1 cellular context compared by ENCODE assay signal in genomic region chr17:72420775-72421127, GRCh38.
TF ChIP-seq lines count a peak whose summit lies in the region.

No MANE protein-coding gene starts in this region.

TF ChIP-seq in A549, 52 proteins besides CTCF, POLR2A, EP300 and RAD21 (continued from another document):
- no peak for TF ChIP-seq ZSCAN20 (CRISPR knock-in tag; IDR thresholded peaks at IDR 0.05)
